ENCODE assay signal across 1 cellular context in genomic region chr13:110340812-110341444, GRCh38.
TF ChIP-seq lines count a peak whose summit lies in the region.

No MANE protein-coding gene starts in this region.

TF ChIP-seq in K562, 482 proteins besides CTCF, POLR2A, EP300 and RAD21:
- TF ChIP-seq TCF15 (CRISPR knock-in tag; IDR thresholded peaks at IDR 0.05) (no peak), GABPA (tag; conservative IDR thresholded peaks at IDR 0.05; ENCODE audit: low read depth) (peak; percentile 42), CBX5 (IDR thresholded peaks at IDR 0.05; ENCODE audit: borderline replicate concordance, low read depth) (no peak)
